In the genomic region with DNA sequence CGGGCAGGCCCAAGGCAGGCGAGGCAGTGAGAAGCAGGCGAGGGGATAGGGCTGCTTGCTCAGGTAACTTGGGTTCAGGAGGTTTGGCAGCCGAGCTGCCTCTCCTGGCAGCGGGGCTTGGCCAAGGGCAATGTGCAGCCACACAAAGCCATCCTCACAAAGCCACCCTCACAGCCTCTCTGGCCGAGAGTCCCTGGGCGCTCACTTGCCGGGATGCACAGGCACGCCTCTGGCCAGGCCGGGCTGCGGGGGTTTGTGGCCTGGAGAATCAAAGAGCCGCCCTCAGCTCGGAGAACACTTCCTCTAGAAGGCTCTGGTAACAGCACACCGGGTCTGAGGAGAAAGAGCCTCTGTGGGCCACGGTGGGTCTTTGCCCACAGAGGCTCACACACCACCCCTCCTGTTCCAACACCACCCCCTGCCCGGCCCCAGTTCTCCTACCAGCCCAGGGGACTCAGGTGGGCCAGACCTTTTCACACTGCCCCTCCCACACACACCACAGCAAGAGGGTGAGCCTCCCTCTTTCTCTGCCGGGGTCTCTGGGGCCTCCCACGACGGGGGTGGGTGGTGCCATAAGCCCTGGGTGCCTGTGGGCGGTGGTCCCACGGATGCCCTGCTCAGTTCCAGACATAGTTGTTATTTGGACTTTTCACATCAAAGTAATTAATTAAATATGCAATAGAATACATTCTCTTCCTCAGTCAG, we compare ENCODE assay signal across 18 cellular contexts.
DNase-seq lines count a peak whose midpoint lies in the region; ATAC-seq, FAIRE-seq and TF ChIP-seq lines count a peak whose summit lies in the region.
"Had no signal": no experiment of that assay in that cellular context is flagged by ENCODE, and none has a peak within 500 bp of the region (broad histone marks: within the 10 kb centered on the region; RNA-seq: fewer than 3 reads in every experiment).

No MANE protein-coding gene starts in this region.

- peaks cover 7 to 29% (median 17%) of the 10 kb centered on the region in 10 experiments; a peak in 18 of 20 replicates for H3K4me1 ChIP-seq in BLaER1 treated with 17β-estradiol and CSF1 and Interleukin-3, amounts not matched to agents 10 nM and 100 nM
- H3K4me1 ChIP-seq in kidney (ENCODE audit: control insufficient read depth in 1 of 2, insufficient read depth in 1 of 2, low read depth in 1 of 2, low read length in 2 of 2) (peaks cover 6 to 11% of the 10 kb centered on the region in 2 donors), prostate gland (replicated peaks) (no peaks in the 10 kb centered on the region), MM.1S (ENCODE audit: low read length) (no peaks in the 10 kb centered on the region)
- H3K4me1 ChIP-seq: parathyroid adenoma had no signal

- no peaks in the 10 kb centered on the region; a peak in 1 of 22 replicates for H4K20me1 ChIP-seq in BLaER1 treated with 17β-estradiol and CSF1 and Interleukin-3, amounts not matched to agents 10 nM and 100 nM
- H4K20me1 ChIP-seq in MM.1S (ENCODE audit: insufficient read depth, low read length) = no peaks in the 10 kb centered on the region

- no peak for ATAC-seq in HG02852 (IDR thresholded peaks at IDR 0.05; ENCODE audit: unreplicated experiment)

- no peak for FAIRE-seq in kidney (lab: Jason Lieb, UNC)
- FAIRE-seq: endometrium, RCC 7860 had no signal

- peak overlapping the region; percentile 17 to 51 (median 47); a peak in 21 of 22 replicates for H3K4me2 ChIP-seq in BLaER1 treated with 17β-estradiol and CSF1 and Interleukin-3, amounts not matched to agents 10 nM and 100 nM
- no peak overlapping the region for H3K4me2 ChIP-seq in MM.1S (ENCODE audit: low read depth, low read length)

- TF ChIP-seq POLR2A in prostate gland (IDR thresholded peaks at IDR 0.05) = no peak

- DNase-seq in SW480 (ENCODE audit: low spot score) = peak; percentile 88
- DNase-seq in kidney = peak; percentile 83
- DNase-seq in prostate gland (ENCODE audit: low spot score) = no peak
- DNase-seq in activated CD8-positive, alpha-beta memory T cell treated with anti-CD3 and anti-CD28 coated beads for 24 hours = no peak
- DNase-seq in MM.1S = no peak
- DNase-seq in stimulated activated naive CD4-positive, alpha-beta T cell (lab: John Stamatoyannopoulos, UW) = no peak
- DNase-seq: activated naive CD4-positive, alpha-beta T cell treated with anti-CD3 and anti-CD28 coated beads for 36 hours; DMS153; foreskin melanocyte; NCI-H2081; NCI-H526; WERI-Rb-1 had no signal

- no peaks in the 10 kb centered on the region for H3F3A ChIP-seq in MM.1S (ENCODE audit: insufficient read depth, low read length)

- no peak overlapping the region for H3K27ac ChIP-seq in BLaER1 treated with 17β-estradiol and CSF1 and Interleukin-3, amounts not matched to agents 10 nM and 100 nM
- H3K27ac ChIP-seq in kidney (ENCODE audit: low read depth in 2 of 2, low read length in 2 of 2) (no peak overlapping the region), prostate gland (peak overlapping the region; percentile 3 to 35), MM.1S (ENCODE audit: low read length) (no peak overlapping the region)
- H3K27ac ChIP-seq: parathyroid adenoma, thoracic aorta, WERI-Rb-1 had no signal

- TF ChIP-seq CTCF in kidney (IDR thresholded peaks at IDR 0.05; ENCODE audit: borderline replicate concordance, extremely low read depth, insufficient read depth) (no peak), prostate gland (IDR thresholded peaks at IDR 0.05) (no peak), MM.1S (IDR thresholded peaks at IDR 0.05; ENCODE audit: low read length) (no peak)

- no peaks in the 10 kb centered on the region for H3K9me3 ChIP-seq in BLaER1 treated with 17β-estradiol and CSF1 and Interleukin-3, amounts not matched to agents 10 nM and 100 nM (replicated peaks in 1 of 11)
- H3K9me3 ChIP-seq in kidney (ENCODE audit: control insufficient read depth in 1 of 2, low read length in 2 of 2) (no peaks in the 10 kb centered on the region), prostate gland (no peaks in the 10 kb centered on the region), MM.1S (replicated peaks; ENCODE audit: insufficient read depth, low read length) (no peaks in the 10 kb centered on the region)
- H3K9me3 ChIP-seq: thoracic aorta had no signal

- no peaks in the 10 kb centered on the region for H3K9me2 ChIP-seq in MM.1S (replicated peaks; ENCODE audit: insufficient read depth, low read length)

- no peaks in the 10 kb centered on the region for H3K79me2 ChIP-seq in MM.1S (ENCODE audit: low read length)
- H3K79me2 ChIP-seq: parathyroid adenoma had no signal

- no peak overlapping the region for H3K4me3 ChIP-seq in BLaER1 treated with 17β-estradiol and CSF1 and Interleukin-3, amounts not matched to agents 10 nM and 100 nM
- H3K4me3 ChIP-seq in kidney (ENCODE audit: low read length in 2 of 2) (no peak overlapping the region), prostate gland (no peak overlapping the region), MM.1S (ENCODE audit: low read length) (no peak overlapping the region)
- H3K4me3 ChIP-seq: thoracic aorta had no signal

- H3K9ac ChIP-seq in BLaER1 treated with 17β-estradiol and CSF1 and Interleukin-3, amounts not matched to agents 10 nM and 100 nM = peak overlapping the region in 1 of 11 experiments; percentile 29; a peak in 1 of 22 replicates
- H3K9ac ChIP-seq in kidney (ENCODE audit: low read length in 2 of 2) (no peak overlapping the region), MM.1S (ENCODE audit: low read length) (no peak overlapping the region)
- H3K9ac ChIP-seq: parathyroid adenoma had no signal

- 52% methylated on average over 16 of the region's 21 CpGs for WGBS in prostate gland

- intact Hi-C loops in kidney (cut with DNase I) (no loop called here), prostate gland (cut with DNase I) (no loop called here)

- no peak overlapping the region for H2AFZ ChIP-seq in MM.1S (ENCODE audit: low read length)
- H2AFZ ChIP-seq: parathyroid adenoma had no signal

- peaks cover 0 to 8% (median 0%) of the 10 kb centered on the region in 11 experiments; a peak in 2 of 22 replicates for H3K27me3 ChIP-seq in BLaER1 treated with 17β-estradiol and CSF1 and Interleukin-3, amounts not matched to agents 10 nM and 100 nM
- H3K27me3 ChIP-seq in prostate gland (replicated peaks; ENCODE audit: insufficient read depth) (no peaks in the 10 kb centered on the region), MM.1S (replicated peaks; ENCODE audit: insufficient read depth, low read length) (no peaks in the 10 kb centered on the region)

- no peaks in the 10 kb centered on the region for H3K36me3 ChIP-seq in BLaER1 treated with 17β-estradiol and CSF1 and Interleukin-3, amounts not matched to agents 10 nM and 100 nM
- H3K36me3 ChIP-seq in kidney (ENCODE audit: control insufficient read depth in 1 of 2, insufficient read depth in 2 of 2, low read length in 2 of 2) (no peaks in the 10 kb centered on the region), prostate gland (no peaks in the 10 kb centered on the region), MM.1S (replicated peaks; ENCODE audit: insufficient read depth, low read length) (no peaks in the 10 kb centered on the region)
- H3K36me3 ChIP-seq: thoracic aorta, WERI-Rb-1 had no signal

Comparison
In these comparisons a context has a peak if more than half of its experiments do, and no peak if none do; other contexts are left out.
1. H3K27ac ChIP-seq: peak in prostate gland (2 of 2); none in BLaER1 treated with 17β-estradiol and CSF1 and Interleukin-3, amounts not matched to agents 10 nM and 100 nM (0 of 11), kidney (0 of 2) and MM.1S (single experiment).
2. DNase-seq: peak in SW480 (single experiment) and kidney (single experiment); none in prostate gland (single experiment), activated CD8-positive, alpha-beta memory T cell treated with anti-CD3 and anti-CD28 coated beads for 24 hours (single experiment), MM.1S (single experiment) and stimulated activated naive CD4-positive, alpha-beta T cell (0 of 6).